ENCODE assay signal across 8 cellular contexts in the genomic region with DNA sequence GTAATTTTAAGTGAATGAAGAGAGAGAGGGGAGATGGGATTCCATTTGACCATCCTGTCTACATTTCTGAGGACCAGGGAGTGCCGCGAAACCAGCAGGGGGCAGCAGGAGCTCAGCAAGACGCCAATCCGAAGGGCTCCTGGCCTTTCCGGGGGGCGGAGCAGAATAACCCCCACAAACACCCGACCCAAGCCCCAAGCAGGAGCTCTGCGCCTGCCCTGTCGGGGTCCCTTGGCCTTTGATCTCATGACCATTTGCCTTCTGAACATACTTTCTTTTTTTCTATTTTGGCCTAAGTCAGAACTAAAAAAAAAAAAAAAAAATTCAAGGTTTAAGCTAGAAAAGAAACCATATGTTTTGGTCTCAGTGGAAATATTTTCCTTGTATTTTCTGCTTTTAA. TPM values are rescaled to one million over a fixed set of nuclear protein-coding genes. Genes with fewer than 3 reads are reported as not detected.
DNase-seq lines count a peak whose midpoint lies in the region; ATAC-seq, FAIRE-seq and TF ChIP-seq lines count a peak whose summit lies in the region.

No MANE protein-coding gene starts in this region.

- 1 to 3% (median 2%) methylated on average over 9 of the region's 9 CpGs for WGBS in psoas muscle, 3 donors

- peak overlapping the region; percentile 35 for H3K9ac ChIP-seq in DND-41 (ENCODE audit: low read depth, low read length)

- ATAC-seq in DND-41 (ENCODE audit: insufficient read depth, low read depth), result peak; percentile 95
- ATAC-seq in psoas muscle, result peak in 2 of 4 donors; percentile 32 to 55

- no peaks in the 10 kb centered on the region for H4K20me1 ChIP-seq in DND-41 (ENCODE audit: insufficient read depth, low read length)

- no peaks in the 10 kb centered on the region for H3K79me2 ChIP-seq in DND-41 (ENCODE audit: insufficient read depth, low read length)

- TF ChIP-seq CTCF in DND-41 (IDR thresholded peaks at IDR 0.05; ENCODE audit: borderline replicate concordance, extremely low read depth, low read length, poor library complexity, severe bottlenecking), result peak; percentile 97
- TF ChIP-seq CTCF in psoas muscle (IDR thresholded peaks at IDR 0.05), result peak; percentile 93

- H3K9me3 ChIP-seq in DND-41 (ENCODE audit: insufficient read depth, low read length, severe bottlenecking) (no peaks in the 10 kb centered on the region), psoas muscle (no peaks in the 10 kb centered on the region)

- H3K36me3 ChIP-seq in DND-41 (ENCODE audit: insufficient read depth, low read length), result no peaks in the 10 kb centered on the region
- no peaks in the 10 kb centered on the region for H3K36me3 ChIP-seq in psoas muscle (ENCODE audit: insufficient read depth in 1 of 2, low read depth in 1 of 2)

- H3K4me1 ChIP-seq in DND-41 (ENCODE audit: insufficient read depth, low read length), result peaks cover 19% of the 10 kb centered on the region
- peaks cover 20% of the 10 kb centered on the region for H3K4me1 ChIP-seq in psoas muscle

- intact Hi-C loops in head of caudate nucleus (cut with DNase I) (loop anchor here (5.0 kb wide), 1 partner anchor 164 kb away; no protein-coding TSS in a partner anchor), psoas muscle (cut with DNase I) (loop anchor here (2.0 to 5.0 kb wide), 4 partner anchors 154 to 369 kb away; a partner anchor contains a TSS)

- no peak for FAIRE-seq in urothelium cell line (lab: Jason Lieb, UNC)

- peak overlapping the region; percentile 67 for H3K4me2 ChIP-seq in DND-41 (ENCODE audit: insufficient read depth, low read length)

- DNase-seq in DND-41 (peak; percentile 87), LHCN-M2 (ENCODE audit: low read depth) (peak; percentile 29), SKM-1 treated with dmso at 0.1 percent for 144 hours (lab: John Stamatoyannopoulos, UW; ENCODE audit: unreplicated experiment) (peak; percentile 64), head of caudate nucleus (peak; percentile 74 to 93 (median 85)), psoas muscle (peak; percentile 80 to 89), urothelium cell line (ENCODE audit: low spot score) (peak; percentile 68), NCI-H1694 (lab: John Stamatoyannopoulos, UW) (no peak)
- DNase-seq in activated naive CD4-positive, alpha-beta T cell treated with anti-CD3 and anti-CD28 coated beads, Interleukin-2, amount 50 U/mL, for 16 hours, result peak; percentile 85

- H3K4me3 ChIP-seq in DND-41 (ENCODE audit: low read depth in 1 of 2, low read length in 2 of 2) (peak overlapping the region in 1 of 2 experiments; percentile 49; a peak in 2 of 4 replicates), psoas muscle (peak overlapping the region; percentile 43)

- H3K27ac ChIP-seq in DND-41 (ENCODE audit: low read length) (peak overlapping the region; percentile 48), psoas muscle (no peak overlapping the region)

- H3K27me3 ChIP-seq in DND-41 (ENCODE audit: insufficient read depth, low read length, poor library complexity) (no peaks in the 10 kb centered on the region), psoas muscle (ENCODE audit: insufficient read depth in 3 of 3, low read length in 2 of 3) (no peaks in the 10 kb centered on the region)

- peak overlapping the region; percentile 53 for H2AFZ ChIP-seq in DND-41 (ENCODE audit: low read depth, low read length)

RNA-seq across cellular contexts. Expression of a gene that starts 21.9 kb away (rescaled TPM):
- total RNA-seq in LHCN-M2 (2014; rRNA removed) (not detected in 2 replicates), psoas muscle (1 to 10 TPM in 3 of 4 donors, under 1 TPM in 1; 0.40 to 6.6 (median 1.8) TPM)
- polyA plus RNA-seq in LHCN-M2 (2012), result not detected
- under 1 TPM; 0.09 to 0.51 (median 0.23) TPM for polyA plus RNA-seq in psoas muscle

RNA-seq across cellular contexts. Expression of a gene that starts 26.4 kb away (rescaled TPM):
- not detected in 2 replicates for total RNA-seq in LHCN-M2 (2014; rRNA removed)
- polyA plus RNA-seq in LHCN-M2 (2012), result not detected
- total RNA-seq in psoas muscle, result 1 to 10 TPM in 2 of 4 donors, under 1 TPM in 2; 0.48 to 1.8 (median 1.1) TPM
- under 1 TPM; 0.21 to 0.36 (median 0.25) TPM for polyA plus RNA-seq in psoas muscle

RNA-seq across cellular contexts. Expression of a gene that starts 45.7 kb away (rescaled TPM):
- total RNA-seq in LHCN-M2 (2014; rRNA removed) (not detected in 2 replicates), psoas muscle (10 to 100 TPM in 1 of 4 donors, 1 to 10 TPM in 3; 5.1 to 15.1 (median 7.8) TPM)
- polyA plus RNA-seq in LHCN-M2 (2012), result not detected
- 1 to 10 TPM; 3.6 to 6.3 (median 4.1) TPM for polyA plus RNA-seq in psoas muscle

RNA-seq across cellular contexts. Expression of a gene that starts 53.8 kb away (rescaled TPM):
- total RNA-seq in LHCN-M2 (2014; rRNA removed), result 0.06 TPM in 1 of 2 replicates, not detected in the other
- not detected for polyA plus RNA-seq in LHCN-M2 (2012)
- under 1 TPM; 0.22 to 0.97 (median 0.49) TPM for total RNA-seq in psoas muscle
- under 1 TPM; 0.07 to 0.16 (median 0.13) TPM for polyA plus RNA-seq in psoas muscle
